In genomic region chr19:6412111-6412999, GRCh38 we compare ENCODE assay signal across 1 cellular context.
A peak's percentile ranks its signal among the peaks of the same experiment; 100 is the strongest.
TF ChIP-seq lines count a peak whose summit lies in the region.

No MANE protein-coding gene starts in this region.

TF ChIP-seq in HepG2, 621 proteins besides CTCF, POLR2A, EP300 and RAD21 (continued from another document and continues in another):
- TF ChIP-seq PAXIP1 (CRISPR knock-in tag; conservative IDR thresholded peaks at IDR 0.05) (no peak), MLXIP (CRISPR knock-in tag; IDR thresholded peaks at IDR 0.05; ENCODE audit: borderline replicate concordance) (no peak), MIER2 (CRISPR knock-in tag; IDR thresholded peaks at IDR 0.05) (no peak), TFDP2 (CRISPR knock-in tag; IDR thresholded peaks at IDR 0.05) (no peak), ZNF687 (CRISPR knock-in tag; IDR thresholded peaks at IDR 0.05) (peak; percentile 36; the same call in 1 of the 2 replicates), ZMYM2 (CRISPR knock-in tag; IDR thresholded peaks at IDR 0.05) (no peak), ZNF251 (CRISPR knock-in tag; IDR thresholded peaks at IDR 0.05) (no peak), HMGXB3 (CRISPR knock-in tag; IDR thresholded peaks at IDR 0.05; ENCODE audit: borderline replicate concordance) (no peak), ZSCAN9 (CRISPR knock-in tag; IDR thresholded peaks at IDR 0.05; ENCODE audit: borderline replicate concordance) (no peak), ZNF572 (CRISPR knock-in tag; IDR thresholded peaks at IDR 0.05) (no peak), SIX4 (CRISPR knock-in tag; IDR thresholded peaks at IDR 0.05) (no peak), ZBTB2 (CRISPR knock-in tag; IDR thresholded peaks at IDR 0.05; ENCODE audit: low read depth) (no peak), TP53 (CRISPR knock-in tag; conservative IDR thresholded peaks at IDR 0.05) (no peak), SOX13 (IDR thresholded peaks at IDR 0.05) (no peak), SOX13 (CRISPR knock-in tag; conservative IDR thresholded peaks at IDR 0.05 in 1 of 2, IDR thresholded peaks at IDR 0.05 in 1 of 2) (no peak), ZGPAT (CRISPR knock-in tag; IDR thresholded peaks at IDR 0.05) (0 out of 2 replicates have a peak, but pooled peaks have one; percentile 33), HNF1A (IDR thresholded peaks at IDR 0.05; ENCODE audit: low read depth) (no peak), HNF1A (CRISPR knock-in tag; IDR thresholded peaks at IDR 0.05; ENCODE audit: borderline replicate concordance) (no peak), GMEB1 (CRISPR knock-in tag; IDR thresholded peaks at IDR 0.05; ENCODE audit: borderline replicate concordance) (no peak), BRD4 (CRISPR knock-in tag; IDR thresholded peaks at IDR 0.05) (no peak), MTA3 (CRISPR knock-in tag; IDR thresholded peaks at IDR 0.05) (no peak), NCOA5 (CRISPR knock-in tag; IDR thresholded peaks at IDR 0.05) (no peak), ZNF790 (CRISPR knock-in tag; IDR thresholded peaks at IDR 0.05; ENCODE audit: borderline replicate concordance) (no peak)
